Comparison of ENCODE assay signal across 8 cellular contexts in genomic region chr1:211382714-211383480, GRCh38. TPM values are rescaled to one million over a fixed set of nuclear protein-coding genes. Genes with fewer than 3 reads are reported as not detected.
DNase-seq lines count a peak whose midpoint lies in the region; ATAC-seq, FAIRE-seq and TF ChIP-seq lines count a peak whose summit lies in the region.

No MANE protein-coding gene starts in this region.

- TF ChIP-seq POLR2A in GM12892 (IDR thresholded peaks at IDR 0.05; ENCODE audit: low read depth, low read length) (peak; percentile 97), upper lobe of left lung (IDR thresholded peaks at IDR 0.05) (peak in 3 of 4 donors; percentile 86 to 96 (median 89))

- peak in 1 of 4 donors; percentile 79 for TF ChIP-seq EP300 in upper lobe of left lung (IDR thresholded peaks at IDR 0.05)

- H3K9me3 Mint-ChIP-seq in T-helper 1 cell treated with Interleukin-12 subunit alpha and Interleukin-12 subunit beta and Interleukin-4 antibody, amounts not matched to agents 30 μg/mL and 1 μg/mL, for 36 hours, result no peaks in the 10 kb centered on the region

- intact Hi-C loops in left ventricle myocardium inferior (cut with micrococcal nuclease) (no loop called here), posterior vena cava (cut with DNase I) (no loop called here)

- peak overlapping the region; percentile 96 for H3K27ac Mint-ChIP-seq in T-helper 1 cell treated with Interleukin-12 subunit alpha and Interleukin-12 subunit beta and Interleukin-4 antibody, amounts not matched to agents 30 μg/mL and 1 μg/mL, for 36 hours

- H3K36me3 ChIP-seq in left ventricle myocardium inferior (no peaks in the 10 kb centered on the region), upper lobe of left lung (no peaks in the 10 kb centered on the region)

- peak; percentile 64 for DNase-seq in GM12892 (ENCODE audit: insufficient read length)
- DNase-seq in NCI-H1417 (lab: John Stamatoyannopoulos, UW), result peak; percentile 80 to 97 (median 95)
- DNase-seq in amniotic stem cell (lab: John Stamatoyannopoulos, UW), result peak; percentile 74
- peak; percentile 96 for DNase-seq in left ventricle myocardium inferior
- peak; percentile 98 for DNase-seq in posterior vena cava (ENCODE audit: low spot score)
- DNase-seq in upper lobe of left lung, result peak; percentile 96 to 98

- WGBS in upper lobe of left lung, 2 donors, result 2 to 10% methylated on average over 32 to 49 of the region's 49 CpGs

- H3K27ac ChIP-seq in left ventricle myocardium inferior (replicated peaks) (peak overlapping the region; percentile 96), upper lobe of left lung (peak overlapping the region; percentile 95 to 99 (median 96))

- peak overlapping the region; percentile 86 for H3K4me3 Mint-ChIP-seq in T-helper 1 cell treated with Interleukin-12 subunit alpha and Interleukin-12 subunit beta and Interleukin-4 antibody, amounts not matched to agents 30 μg/mL and 1 μg/mL, for 36 hours

- peaks cover 23% of the 10 kb centered on the region for H3K4me1 Mint-ChIP-seq in T-helper 1 cell treated with Interleukin-12 subunit alpha and Interleukin-12 subunit beta and Interleukin-4 antibody, amounts not matched to agents 30 μg/mL and 1 μg/mL, for 36 hours (ENCODE audit: low read depth)

- peak; percentile 99 for ATAC-seq in HG02678 (IDR thresholded peaks at IDR 0.05; ENCODE audit: unreplicated experiment)
- peak; percentile 99 for ATAC-seq in upper lobe of left lung (ENCODE audit: low FRiP score in 2 of 2)

- peak overlapping the region; percentile 85 for H3K4me3 ChIP-seq in left ventricle myocardium inferior
- peak overlapping the region; percentile 33 to 76 (median 62) for H3K4me3 ChIP-seq in upper lobe of left lung

- FAIRE-seq in GM12892 (lab: Jason Lieb, UNC), result peak; percentile 97

- H3K36me3 Mint-ChIP-seq in T-helper 1 cell treated with Interleukin-12 subunit alpha and Interleukin-12 subunit beta and Interleukin-4 antibody, amounts not matched to agents 30 μg/mL and 1 μg/mL, for 36 hours (ENCODE audit: low read depth), result peaks cover 7% of the 10 kb centered on the region

- H3K27me3 ChIP-seq in left ventricle myocardium inferior (ENCODE audit: low read depth), result no peaks in the 10 kb centered on the region
- no peaks in the 10 kb centered on the region for H3K27me3 ChIP-seq in upper lobe of left lung

- no peak for TF ChIP-seq CTCF in left ventricle myocardium inferior (IDR thresholded peaks at IDR 0.05; ENCODE audit: borderline replicate concordance)
- TF ChIP-seq CTCF in upper lobe of left lung (IDR thresholded peaks at IDR 0.05), result peak in 1 of 6 experiments; percentile 18

- peaks cover 12% of the 10 kb centered on the region for H3K27me3 Mint-ChIP-seq in T-helper 1 cell treated with Interleukin-12 subunit alpha and Interleukin-12 subunit beta and Interleukin-4 antibody, amounts not matched to agents 30 μg/mL and 1 μg/mL, for 36 hours (ENCODE audit: low read depth)

- H3K4me1 ChIP-seq in left ventricle myocardium inferior, result peaks cover 17% of the 10 kb centered on the region
- H3K4me1 ChIP-seq in upper lobe of left lung, result peaks cover 7 to 16% (median 11%) of the 10 kb centered on the region in 4 donors

- H3K9me3 ChIP-seq in left ventricle myocardium inferior (replicated peaks), result no peaks in the 10 kb centered on the region
- H3K9me3 ChIP-seq in upper lobe of left lung, result no peaks in the 10 kb centered on the region

RNA-seq across cellular contexts. Expression of gene TRAF5, which starts 56.3 kb away (rescaled TPM):
- 28.9 TPM for polyA plus RNA-seq in GM12892 (2012; ENCODE audit: missing spikeins)
- total RNA-seq in left ventricle myocardium inferior, result 1.5 TPM
- 10 to 100 TPM; 45.1 to 52.6 TPM for total RNA-seq in posterior vena cava
- 10 to 100 TPM in 3 of 6 donors, 1 to 10 TPM in 3; 4.6 to 13.6 (median 9.5) TPM for total RNA-seq in upper lobe of left lung

Comparison
In these comparisons a context has a peak if more than half of its experiments do, and no peak if none do; other contexts are left out.
1. Peak in every context shown above with its lines: DNase-seq, ATAC-seq, H3K4me3 ChIP-seq and H3K27ac ChIP-seq.